In the genomic region with DNA sequence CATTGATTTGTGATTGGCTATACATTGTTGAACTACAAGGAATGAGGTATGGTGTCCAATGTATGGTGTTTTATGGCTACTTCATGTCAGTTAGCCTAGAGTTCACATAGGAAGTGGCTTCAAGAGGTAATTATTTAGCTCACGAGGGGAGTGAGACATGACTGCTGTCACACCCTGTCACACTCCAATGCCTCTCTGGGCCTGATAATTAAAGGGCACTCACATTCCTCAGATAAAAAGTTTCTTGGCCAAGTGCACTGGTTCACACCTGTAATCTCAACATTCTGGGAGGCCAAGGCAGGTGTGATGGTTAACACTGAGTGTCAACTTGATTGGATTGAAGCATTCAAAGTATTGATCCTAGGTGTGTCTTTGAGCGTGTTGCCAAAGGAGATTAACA, we compare ENCODE assay signal across 15 cellular contexts.
DNase-seq lines count a peak whose midpoint lies in the region; ATAC-seq and TF ChIP-seq lines count a peak whose summit lies in the region.
"Had no signal": no experiment of that assay in that cellular context is flagged by ENCODE, and none has a peak within 500 bp of the region (broad histone marks: within the 10 kb centered on the region; RNA-seq: fewer than 3 reads in every experiment).

No MANE protein-coding gene starts in this region.

- peaks cover 17% of the 10 kb centered on the region for H3K4me1 Mint-ChIP-seq in nephron progenitor cell
- no peaks in the 10 kb centered on the region for H3K4me1 Mint-ChIP-seq in activated T-cell treated with anti-CD3 and anti-CD28 coated beads, Interleukin-2, amount 50 U/mL, for 4 hours (ENCODE audit: low read depth)

- no peaks in the 10 kb centered on the region for H3K27me3 Mint-ChIP-seq in nephron progenitor cell (ENCODE audit: low read depth, poor library complexity)
- no peaks in the 10 kb centered on the region for H3K27me3 Mint-ChIP-seq in activated T-cell treated with anti-CD3 and anti-CD28 coated beads, Interleukin-2, amount 50 U/mL, for 4 hours (ENCODE audit: low read depth)
- H3K27me3 Mint-ChIP-seq: activated naive CD8-positive, alpha-beta T cell treated with anti-CD3 and anti-CD28 coated beads for 36 hours had no signal

- no peaks in the 10 kb centered on the region for H3K9me3 Mint-ChIP-seq in nephron progenitor cell
- H3K9me3 Mint-ChIP-seq in activated T-cell treated with anti-CD3 and anti-CD28 coated beads, Interleukin-2, amount 50 U/mL, for 4 hours = no peaks in the 10 kb centered on the region
- H3K9me3 Mint-ChIP-seq: activated naive CD8-positive, alpha-beta T cell treated with anti-CD3 and anti-CD28 coated beads for 36 hours had no signal

- DNase-seq in kidney tubule cell (ENCODE audit: low spot score) (peak; percentile 67), nephron progenitor cell (no peak), Ammon's horn (ENCODE audit: low spot score) (no peak)
- no peak for DNase-seq in stimulated activated naive CD4-positive, alpha-beta T cell (lab: John Stamatoyannopoulos, UW)
- DNase-seq in activated T-cell treated with anti-CD3 and anti-CD28 coated beads, Interleukin-2, amount 50 U/mL, for 4 hours = no peak
- DNase-seq: activated CD8-positive, alpha-beta memory T cell treated with anti-CD3 and anti-CD28 coated beads for 24 hours; activated naive CD8-positive, alpha-beta T cell treated with anti-CD3 and anti-CD28 coated beads for 36 hours; C1 segment of cervical spinal cord; cerebellar nuclear complex; KBM-7; NCI-H187; NCI-H82 had no signal

- no peak overlapping the region for H3K4me3 Mint-ChIP-seq in nephron progenitor cell
- no peak overlapping the region for H3K4me3 Mint-ChIP-seq in activated T-cell treated with anti-CD3 and anti-CD28 coated beads, Interleukin-2, amount 50 U/mL, for 4 hours
- H3K4me3 Mint-ChIP-seq: activated naive CD8-positive, alpha-beta T cell treated with anti-CD3 and anti-CD28 coated beads for 36 hours had no signal

- TF ChIP-seq CTCF in nephron progenitor cell (IDR thresholded peaks at IDR 0.05) = no peak

- ATAC-seq in GM18867 (IDR thresholded peaks at IDR 0.05; ENCODE audit: unreplicated experiment) (peak; percentile 88), GM21423 (IDR thresholded peaks at IDR 0.05; ENCODE audit: unreplicated experiment) (peak; percentile 94), HG03095 (IDR thresholded peaks at IDR 0.05; ENCODE audit: unreplicated experiment) (peak; percentile 53)
- ATAC-seq in activated T-cell treated with anti-CD3 and anti-CD28 coated beads, Interleukin-2, amount 50 U/mL, for 4 hours = no peak

- H3K36me3 Mint-ChIP-seq in nephron progenitor cell (ENCODE audit: low read depth) = no peaks in the 10 kb centered on the region
- peaks cover 55% of the 10 kb centered on the region for H3K36me3 Mint-ChIP-seq in activated T-cell treated with anti-CD3 and anti-CD28 coated beads, Interleukin-2, amount 50 U/mL, for 4 hours (ENCODE audit: insufficient read depth)

- H3K27ac Mint-ChIP-seq in nephron progenitor cell = no peak overlapping the region

Comparison
In these comparisons a context has a peak if more than half of its experiments do, and no peak if none do; other contexts are left out.
1. ATAC-seq: peak in GM18867 (single experiment), GM21423 (single experiment) and HG03095 (single experiment); none in activated T-cell treated with anti-CD3 and anti-CD28 coated beads, Interleukin-2, amount 50 U/mL, for 4 hours (0 of 2).